Comparison of ENCODE assay signal across 9 cellular contexts in genomic region chr2:189178726-189179606, GRCh38. TPM values are rescaled to one million over a fixed set of nuclear protein-coding genes. Genes with fewer than 3 reads are reported as not detected.
DNase-seq lines count a peak whose midpoint lies in the region; ATAC-seq lines count a peak whose summit lies in the region.
"Had no signal": no experiment of that assay in that cellular context is flagged by ENCODE, and none has a peak within 500 bp of the region (broad histone marks: within the 10 kb centered on the region; RNA-seq: fewer than 3 reads in every experiment).

No MANE protein-coding gene starts in this region.

- H3K4me2 ChIP-seq in mesendoderm (ENCODE audit: low read length) = peak overlapping the region; percentile 6
- H3K4me2 ChIP-seq: BLaER1 treated with 17β-estradiol and CSF1 and Interleukin-3, amounts not matched to agents 10 nM and 100 nM had no signal

- H3K4me1 Mint-ChIP-seq in activated T-cell treated with anti-CD3 and anti-CD28 coated beads, Interleukin-2, amount 50 U/mL, for 4 hours (ENCODE audit: low read depth) = peaks cover 12% of the 10 kb centered on the region

- H3K4me1 ChIP-seq in endocrine pancreas (ENCODE audit: control insufficient read depth, insufficient read depth, low read length) (no peaks in the 10 kb centered on the region), mesendoderm (ENCODE audit: control insufficient read depth, low read depth, low read length) (peaks cover 2% of the 10 kb centered on the region), urinary bladder (ENCODE audit: insufficient read depth) (no peaks in the 10 kb centered on the region)
- H3K4me1 ChIP-seq: BLaER1 treated with 17β-estradiol and CSF1 and Interleukin-3, amounts not matched to agents 10 nM and 100 nM had no signal

- no peak for DNase-seq in activated T-cell treated with anti-CD3 and anti-CD28 coated beads, Interleukin-2, amount 50 U/mL, for 4 hours
- no peak for DNase-seq in activated T-cell treated with anti-CD3 and anti-CD28 coated beads, Interleukin-2, amount 50 U/mL, for 48 hours
- DNase-seq in mesendoderm = peak; percentile 75
- no peak for DNase-seq in HuH-7.5 (ENCODE audit: low spot score)
- no peak for DNase-seq in NCI-H524 treated with DMSO at 0.1 percent for 48 hours (lab: John Stamatoyannopoulos, UW)
- no peak for DNase-seq in SHP77 treated with DMSO at 0.1 percent for 48 hours (lab: John Stamatoyannopoulos, UW)

- no peaks in the 10 kb centered on the region for H3K79me1 ChIP-seq in mesendoderm (ENCODE audit: low read length)

- no peak overlapping the region for H2AK5ac ChIP-seq in mesendoderm (ENCODE audit: low read length)

- H3K36me3 ChIP-seq in endocrine pancreas (ENCODE audit: control insufficient read depth, insufficient read depth, low read length) (no peaks in the 10 kb centered on the region), mesendoderm (ENCODE audit: control insufficient read depth, insufficient read depth, low read length) (no peaks in the 10 kb centered on the region), urinary bladder (ENCODE audit: insufficient read depth) (no peaks in the 10 kb centered on the region)
- H3K36me3 ChIP-seq: BLaER1 treated with 17β-estradiol and CSF1 and Interleukin-3, amounts not matched to agents 10 nM and 100 nM had no signal

- H2BK15ac ChIP-seq in mesendoderm (replicated peaks; ENCODE audit: low read depth) = no peak overlapping the region

- peak overlapping the region; percentile 62 for H2BK5ac ChIP-seq in mesendoderm (ENCODE audit: low read length)

- H3K9me3 Mint-ChIP-seq in activated T-cell treated with anti-CD3 and anti-CD28 coated beads, Interleukin-2, amount 50 U/mL, for 4 hours = no peaks in the 10 kb centered on the region

- peak overlapping the region; percentile 95 for H3K56ac ChIP-seq in mesendoderm (ENCODE audit: low read length)

- H3K27me3 ChIP-seq in endocrine pancreas (ENCODE audit: control insufficient read depth, insufficient read depth, low read length) = no peaks in the 10 kb centered on the region
- no peaks in the 10 kb centered on the region for H3K27me3 ChIP-seq in mesendoderm (ENCODE audit: insufficient read depth, low read length, poor library complexity)
- H3K27me3 ChIP-seq: BLaER1 treated with 17β-estradiol and CSF1 and Interleukin-3, amounts not matched to agents 10 nM and 100 nM had no signal

- H3K27ac ChIP-seq in mesendoderm (ENCODE audit: low read depth, low read length) (peak overlapping the region; percentile 84), urinary bladder (ENCODE audit: low read depth) (peak overlapping the region; percentile 50)
- H3K27ac ChIP-seq: BLaER1 treated with 17β-estradiol and CSF1 and Interleukin-3, amounts not matched to agents 10 nM and 100 nM had no signal

- no peak overlapping the region for H3K9ac ChIP-seq in endocrine pancreas (ENCODE audit: control insufficient read depth, insufficient read depth, low read length)
- H3K9ac ChIP-seq in mesendoderm (ENCODE audit: low read length) = peak overlapping the region; percentile 87
- H3K9ac ChIP-seq: BLaER1 treated with 17β-estradiol and CSF1 and Interleukin-3, amounts not matched to agents 10 nM and 100 nM had no signal

- no peaks in the 10 kb centered on the region for H3K9me3 ChIP-seq in endocrine pancreas (ENCODE audit: control insufficient read depth, low read length)
- H3K9me3 ChIP-seq: BLaER1 treated with 17β-estradiol and CSF1 and Interleukin-3, amounts not matched to agents 10 nM and 100 nM had no signal

- H3K4me3 ChIP-seq in endocrine pancreas (ENCODE audit: control insufficient read depth, insufficient read depth, low read length) (peak overlapping the region; percentile 14), mesendoderm (ENCODE audit: low read length) (peak overlapping the region; percentile 89), urinary bladder (ENCODE audit: low read depth, low read length) (peak overlapping the region; percentile 57)
- H3K4me3 ChIP-seq: BLaER1 treated with 17β-estradiol and CSF1 and Interleukin-3, amounts not matched to agents 10 nM and 100 nM had no signal

- peaks cover 14% of the 10 kb centered on the region for H3K27me3 Mint-ChIP-seq in activated T-cell treated with anti-CD3 and anti-CD28 coated beads, Interleukin-2, amount 50 U/mL, for 4 hours (ENCODE audit: low read depth)

- H3K23ac ChIP-seq in mesendoderm (ENCODE audit: low read length) = peak overlapping the region; percentile 86

- H2BK120ac ChIP-seq in mesendoderm (ENCODE audit: low read depth, low read length) = peak overlapping the region; percentile 93

- no peaks in the 10 kb centered on the region for H3K36me3 Mint-ChIP-seq in activated T-cell treated with anti-CD3 and anti-CD28 coated beads, Interleukin-2, amount 50 U/mL, for 4 hours (ENCODE audit: insufficient read depth)

- no peak for ATAC-seq in activated T-cell treated with anti-CD3 and anti-CD28 coated beads, Interleukin-2, amount 50 U/mL, for 4 hours

- H3K4ac ChIP-seq in mesendoderm (ENCODE audit: low read depth, low read length) = peak overlapping the region; percentile 87

- H4K5ac ChIP-seq in mesendoderm (ENCODE audit: low read length) = peak overlapping the region; percentile 3

- H3K79me2 ChIP-seq in mesendoderm (ENCODE audit: control insufficient read depth, insufficient read depth, low read length) = peaks cover 35% of the 10 kb centered on the region

- H4K8ac ChIP-seq in mesendoderm (ENCODE audit: low read depth, low read length) = no peak overlapping the region

- H3K18ac ChIP-seq in mesendoderm (ENCODE audit: low read length) = peak overlapping the region; percentile 98

- no CpG with 5 or more reads among the region's 15 CpGs for WGBS in mesendoderm (ENCODE audit: extremely low coverage, insufficient coverage, low lambda C conversion rate)
- WGBS in urinary bladder = 3% methylated on average over 15 of the region's 15 CpGs

- H3K4me3 Mint-ChIP-seq in activated T-cell treated with anti-CD3 and anti-CD28 coated beads, Interleukin-2, amount 50 U/mL, for 4 hours = peak overlapping the region; percentile 51

RNA-seq across cellular contexts. Expression of gene COL5A2, which starts 0.6 kb away (rescaled TPM):
- total RNA-seq in activated T-cell treated with anti-CD3 and anti-CD28 coated beads, Interleukin-2, amount 50 U/mL, for 4 hours = 1 to 10 TPM; 2.1 to 9.5 (median 4.4) TPM
- polyA plus RNA-seq in mesendoderm (2013, experiment 1 of 2) = 74.1 TPM
- 72.8 TPM for polyA plus RNA-seq in mesendoderm (2013, experiment 2 of 2)
- 964 TPM for total RNA-seq in urinary bladder
- polyA plus RNA-seq in urinary bladder = 112 TPM

Comparison
In these comparisons a context has a peak if more than half of its experiments do, and no peak if none do; other contexts are left out.
1. H3K4me3 ChIP-seq: peak in every context shown above with its lines; median percentile 89 in mesendoderm; 57 in urinary bladder; 14 in endocrine pancreas.
2. RNA of gene COL5A2, which starts 0.6 kb away (total RNA-seq): 964 TPM in urinary bladder (single experiment); 2.1 to 9.5 TPM in activated T-cell treated with anti-CD3 and anti-CD28 coated beads, Interleukin-2, amount 50 U/mL, for 4 hours; every median in the first group is over 10 times any median in the second.